25 cellular contexts compared by ENCODE assay signal in the genomic region with DNA sequence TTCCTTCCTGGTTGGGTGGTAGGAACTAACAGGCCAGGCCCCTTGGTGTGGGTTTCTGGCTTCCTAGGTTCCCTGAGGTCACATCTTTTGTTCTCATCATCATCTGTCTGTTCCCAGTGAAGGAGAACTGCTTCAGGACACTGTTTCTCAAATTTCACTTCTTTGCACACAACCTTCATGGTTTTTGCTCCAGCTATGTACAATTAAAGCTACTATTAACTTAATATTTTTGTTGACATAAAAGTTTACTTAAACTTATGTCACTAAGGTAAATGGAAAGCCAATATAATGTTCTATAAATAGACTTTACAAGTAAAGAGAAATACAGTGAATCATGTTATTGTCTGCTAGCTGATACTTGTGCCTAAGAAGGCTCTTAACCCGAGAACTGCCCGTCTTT.
"Had no signal": no experiment of that assay in that cellular context is flagged by ENCODE, and none has a peak within 500 bp of the region (broad histone marks: within the 10 kb centered on the region; RNA-seq: fewer than 3 reads in every experiment).

No MANE protein-coding gene starts in this region.

- H3K9me3 ChIP-seq: colonic mucosa, gastrocnemius medialis, pancreas, thoracic aorta had no signal

- H3K4me3 ChIP-seq: colonic mucosa, gastrocnemius medialis, left lung, pancreas, sigmoid colon, thoracic aorta, tibial nerve, upper lobe of left lung had no signal

- H3K36me3 Mint-ChIP-seq: stimulated activated memory B cell treated with anti-CD40 and anti-IgM and Interleukin-4, amounts not matched to agents 10 μg/mL and 1 μg/mL and 100 μg/mL, for 72 hours had no signal

- FAIRE-seq: keratinocyte, pancreas, urothelium cell line had no signal

- H3K4me3 Mint-ChIP-seq: dendritic cell treated with granulocyte-macrophage colony-stimulating factor and Interleukin-4, amounts not matched to agents 40 ng/mL and 50 ng/mL, for 4 days; endodermal cell; naive thymus-derived CD8-positive, alpha-beta T cell; stimulated activated memory B cell treated with anti-CD40 and anti-IgM and Interleukin-4, amounts not matched to agents 10 μg/mL and 1 μg/mL and 100 μg/mL, for 72 hours had no signal

- H3K4me1 ChIP-seq: colonic mucosa, gastrocnemius medialis, left lung, pancreas, sigmoid colon, tibial nerve, upper lobe of left lung had no signal

- H3K27me3 ChIP-seq: colonic mucosa, pancreas, sigmoid colon, upper lobe of left lung had no signal

- H3K27ac ChIP-seq: colonic mucosa, epithelial cell of prostate, gastrocnemius medialis, left lung, pancreas, sigmoid colon, thoracic aorta, tibial nerve, upper lobe of left lung had no signal

- H3K27ac Mint-ChIP-seq: dendritic cell treated with granulocyte-macrophage colony-stimulating factor and Interleukin-4, amounts not matched to agents 40 ng/mL and 50 ng/mL, for 4 days; endodermal cell; progenitor cell of endocrine pancreas; stimulated activated memory B cell treated with anti-CD40 and anti-IgM and Interleukin-4, amounts not matched to agents 10 μg/mL and 1 μg/mL and 100 μg/mL, for 72 hours had no signal

- H3K27me3 Mint-ChIP-seq: progenitor cell of endocrine pancreas had no signal

- H3K4me1 Mint-ChIP-seq: naive thymus-derived CD8-positive, alpha-beta T cell; stimulated activated memory B cell treated with anti-CD40 and anti-IgM and Interleukin-4, amounts not matched to agents 10 μg/mL and 1 μg/mL and 100 μg/mL, for 72 hours had no signal

- H3K9me3 Mint-ChIP-seq: dendritic cell treated with granulocyte-macrophage colony-stimulating factor and Interleukin-4, amounts not matched to agents 40 ng/mL and 50 ng/mL, for 4 days had no signal

- DNase-seq: effector CD8-positive, alpha-beta T cell; foreskin fibroblast; gastrocnemius medialis; left lung; mesenchymal stem cell; naive thymus-derived CD8-positive, alpha-beta T cell; occipital lobe; pancreas; right cardiac atrium; stimulated activated CD4-positive, alpha-beta T cell treated with anti-CD3 and anti-CD28 coated beads, Interleukin-2, amount 100 ng/mL, for 24 hours; stimulated activated CD4-positive, alpha-beta T cell treated with anti-CD3 and anti-CD28 coated beads, Interleukin-4, amount 100 ng/mL, for 24 hours; stimulated activated naive CD8-positive, alpha-beta T cell treated with anti-CD3 and anti-CD28 coated beads, Interleukin-15, Interleukin-2, amounts not matched to agents 100 U/mL and 50 U/mL, for 24 hours; upper lobe of left lung had no signal

- ATAC-seq: esophagus mucosa; gastrocnemius medialis; left lung; naive thymus-derived CD8-positive, alpha-beta T cell; pancreas; right cardiac atrium; stimulated activated memory B cell treated with anti-CD40 and anti-IgM and Interleukin-4, amounts not matched to agents 10 μg/mL and 1 μg/mL and 100 μg/mL, for 72 hours; stimulated activated naive CD8-positive, alpha-beta T cell treated with anti-CD3 and anti-CD28 coated beads, Interleukin-15, Interleukin-2, amounts not matched to agents 100 U/mL and 50 U/mL, for 24 hours had no signal

- H3K36me3 ChIP-seq: colonic mucosa, gastrocnemius medialis, left lung, pancreas, sigmoid colon, thoracic aorta, tibial nerve, upper lobe of left lung had no signal
